22 cellular contexts compared by ENCODE assay signal in genomic region chr7:5183899-5184298, GRCh38. TPM values are rescaled to one million over a fixed set of nuclear protein-coding genes. Genes with fewer than 3 reads are reported as not detected.
DNase-seq lines count a peak whose midpoint lies in the region; ATAC-seq, FAIRE-seq and TF ChIP-seq lines count a peak whose summit lies in the region.
"Had no signal": no experiment of that assay in that cellular context is flagged by ENCODE, and none has a peak within 500 bp of the region (broad histone marks: within the 10 kb centered on the region; RNA-seq: fewer than 3 reads in every experiment).

No MANE protein-coding gene starts in this region.

- no peak for TF ChIP-seq CTCF in activated CD8-positive, alpha-beta T cell treated with anti-CD3 and anti-CD28 coated beads for 36 hours (IDR thresholded peaks at IDR 0.05)
- TF ChIP-seq CTCF in kidney (IDR thresholded peaks at IDR 0.05; ENCODE audit: borderline replicate concordance, extremely low read depth, insufficient read depth) (no peak), gastrocnemius medialis (IDR thresholded peaks at IDR 0.05 in 4 of 5, conservative IDR thresholded peaks at IDR 0.05 in 1 of 5) (no peak)

- POLR2A ChIA-PET in activated CD8-positive, alpha-beta T cell treated with anti-CD3 and anti-CD28 coated beads, Interleukin-2, amount 10 ng/mL, durations not matched to agents 7 days and 5 days (lab: Charles Lee), result no interaction called here
- POLR2A ChIA-PET in activated CD8-positive, alpha-beta T cell treated with anti-CD3 and anti-CD28 coated beads for 36 hours (lab: Charles Lee), result no interaction called here

- H3K36me3 ChIP-seq in kidney (ENCODE audit: control insufficient read depth in 1 of 2, insufficient read depth in 2 of 2, low read length in 2 of 2) (no peaks in the 10 kb centered on the region), gastrocnemius medialis (no peaks in the 10 kb centered on the region)
- H3K36me3 ChIP-seq: BLaER1 had no signal

- no peak overlapping the region for H3K9ac ChIP-seq in kidney (ENCODE audit: low read length in 2 of 2)
- H3K9ac ChIP-seq: BLaER1 had no signal

- no peaks in the 10 kb centered on the region for H3K4me1 ChIP-seq in kidney (ENCODE audit: control insufficient read depth in 1 of 2, insufficient read depth in 1 of 2, low read depth in 1 of 2, low read length in 2 of 2)
- no peaks in the 10 kb centered on the region for H3K4me1 ChIP-seq in gastrocnemius medialis
- H3K4me1 ChIP-seq: BLaER1 had no signal

- no peak for TF ChIP-seq POLR2A in gastrocnemius medialis (IDR thresholded peaks at IDR 0.05)

- no peak for DNase-seq in activated CD8-positive, alpha-beta T cell treated with anti-CD3 and anti-CD28 coated beads, Interleukin-2, amount 10 ng/mL, durations not matched to agents 7 days and 5 days
- no peak for DNase-seq in activated CD8-positive, alpha-beta T cell treated with anti-CD3 and anti-CD28 coated beads for 36 hours
- peak; percentile 33 for DNase-seq in Jurkat, Clone E6-1 (ENCODE audit: low read depth, low spot score)
- DNase-seq in kidney (peak; percentile 9), gastrocnemius medialis (no peak)
- DNase-seq: CD4-positive, alpha-beta T cell; CD8-positive, alpha-beta memory T cell; DMS 273 treated with DMSO at 0.1 percent for 48 hours; GF-D8; H9 had no signal

- H3K9me3 ChIP-seq in kidney (ENCODE audit: control insufficient read depth in 1 of 2, low read length in 2 of 2) (peaks cover 0 to 7% of the 10 kb centered on the region in 2 donors), gastrocnemius medialis (no peaks in the 10 kb centered on the region)

- peak; percentile 53 for ATAC-seq in activated CD8-positive, alpha-beta T cell treated with anti-CD3 and anti-CD28 coated beads, Interleukin-2, amount 10 ng/mL, durations not matched to agents 7 days and 5 days
- no peak for ATAC-seq in activated CD8-positive, alpha-beta T cell treated with anti-CD3 and anti-CD28 coated beads for 36 hours
- no peak for ATAC-seq in GM19328 (IDR thresholded peaks at IDR 0.05; ENCODE audit: unreplicated experiment)
- no peak for ATAC-seq in gastrocnemius medialis
- no peak for ATAC-seq in GM21528 (IDR thresholded peaks at IDR 0.05; ENCODE audit: low FRiP score, unreplicated experiment)
- ATAC-seq: GM23338, HCT116 had no signal

- H3K27ac ChIP-seq in kidney (ENCODE audit: low read depth in 2 of 2, low read length in 2 of 2) (no peak overlapping the region), gastrocnemius medialis (no peak overlapping the region)
- H3K27ac ChIP-seq: 22Rv1, BLaER1, C4-2B had no signal

- H3K27me3 Mint-ChIP-seq in activated CD8-positive, alpha-beta T cell treated with anti-CD3 and anti-CD28 coated beads, Interleukin-2, amount 10 ng/mL, durations not matched to agents 7 days and 5 days (ENCODE audit: low read depth), result peaks cover 4% of the 10 kb centered on the region
- no peaks in the 10 kb centered on the region for H3K27me3 Mint-ChIP-seq in activated CD8-positive, alpha-beta T cell treated with anti-CD3 and anti-CD28 coated beads for 36 hours
- H3K27me3 Mint-ChIP-seq: CD4-positive, alpha-beta T cell had no signal

- no peak overlapping the region for H3K27ac Mint-ChIP-seq in activated CD8-positive, alpha-beta T cell treated with anti-CD3 and anti-CD28 coated beads, Interleukin-2, amount 10 ng/mL, durations not matched to agents 7 days and 5 days
- no peak overlapping the region for H3K27ac Mint-ChIP-seq in activated CD8-positive, alpha-beta T cell treated with anti-CD3 and anti-CD28 coated beads for 36 hours
- H3K27ac Mint-ChIP-seq: B cell; CD4-positive, alpha-beta T cell; GM23338; H9 had no signal

- intact Hi-C loops in activated CD8-positive, alpha-beta T cell treated with anti-CD3 and anti-CD28 coated beads for 36 hours (cut with micrococcal nuclease), result no loop called here
- intact Hi-C loops in kidney (cut with DNase I) (no loop called here), gastrocnemius medialis (cut with DNase I; ENCODE audit: low total_unique reads) (no loop called here)

- H3K4me1 Mint-ChIP-seq in activated CD8-positive, alpha-beta T cell treated with anti-CD3 and anti-CD28 coated beads, Interleukin-2, amount 10 ng/mL, durations not matched to agents 7 days and 5 days (ENCODE audit: low read depth), result peaks cover 11% of the 10 kb centered on the region
- H3K4me1 Mint-ChIP-seq in activated CD8-positive, alpha-beta T cell treated with anti-CD3 and anti-CD28 coated beads for 36 hours (ENCODE audit: low read depth), result peaks cover 4% of the 10 kb centered on the region
- H3K4me1 Mint-ChIP-seq: B cell; CD8-positive, alpha-beta memory T cell; GM23338; H9 had no signal

- H3K9me3 Mint-ChIP-seq in activated CD8-positive, alpha-beta T cell treated with anti-CD3 and anti-CD28 coated beads, Interleukin-2, amount 10 ng/mL, durations not matched to agents 7 days and 5 days (ENCODE audit: insufficient read depth), result no peaks in the 10 kb centered on the region
- no peaks in the 10 kb centered on the region for H3K9me3 Mint-ChIP-seq in activated CD8-positive, alpha-beta T cell treated with anti-CD3 and anti-CD28 coated beads for 36 hours

- H3K4me3 Mint-ChIP-seq in activated CD8-positive, alpha-beta T cell treated with anti-CD3 and anti-CD28 coated beads, Interleukin-2, amount 10 ng/mL, durations not matched to agents 7 days and 5 days, result no peak overlapping the region
- H3K4me3 Mint-ChIP-seq in activated CD8-positive, alpha-beta T cell treated with anti-CD3 and anti-CD28 coated beads for 36 hours, result no peak overlapping the region
- H3K4me3 Mint-ChIP-seq: B cell; CD4-positive, alpha-beta T cell; CD8-positive, alpha-beta memory T cell; GM23338; H9 had no signal

- in situ Hi-C loops in gastrocnemius medialis (cut with MboI; ENCODE audit: low sequenced_read_pairs in 4 of 4), result no loop called here

- no peak for FAIRE-seq in kidney (lab: Jason Lieb, UNC)
- FAIRE-seq: A204.1, D721Med, GM12891, GM18507 had no signal

- H3K27me3 ChIP-seq in gastrocnemius medialis, result no peaks in the 10 kb centered on the region
- H3K27me3 ChIP-seq: BLaER1 had no signal

- CTCF ChIA-PET in activated CD8-positive, alpha-beta T cell treated with anti-CD3 and anti-CD28 coated beads, Interleukin-2, amount 10 ng/mL, durations not matched to agents 7 days and 5 days (lab: Charles Lee), result no interaction called here
- CTCF ChIA-PET in activated CD8-positive, alpha-beta T cell treated with anti-CD3 and anti-CD28 coated beads for 36 hours (lab: Charles Lee), result no interaction called here

- H3K4me3 ChIP-seq in Jurkat, Clone E6-1 (ENCODE audit: low read length), result no peak overlapping the region
- H3K4me3 ChIP-seq in kidney (ENCODE audit: low read length in 2 of 2) (no peak overlapping the region), gastrocnemius medialis (no peak overlapping the region)
- H3K4me3 ChIP-seq: BLaER1, GM23338 had no signal

- H3K36me3 Mint-ChIP-seq in activated CD8-positive, alpha-beta T cell treated with anti-CD3 and anti-CD28 coated beads, Interleukin-2, amount 10 ng/mL, durations not matched to agents 7 days and 5 days (ENCODE audit: low read depth), result no peaks in the 10 kb centered on the region
- H3K36me3 Mint-ChIP-seq in activated CD8-positive, alpha-beta T cell treated with anti-CD3 and anti-CD28 coated beads for 36 hours (ENCODE audit: low read depth), result no peaks in the 10 kb centered on the region
- H3K36me3 Mint-ChIP-seq: CD8-positive, alpha-beta memory T cell had no signal

RNA-seq across cellular contexts. Expression of gene WIPI2, which starts 6.1 kb away (rescaled TPM):
- total RNA-seq in activated CD8-positive, alpha-beta T cell treated with anti-CD3 and anti-CD28 coated beads, Interleukin-2, amount 10 ng/mL, durations not matched to agents 7 days and 5 days, result 10 to 100 TPM; 43.2 to 49.9 TPM
- total RNA-seq in activated CD8-positive, alpha-beta T cell treated with anti-CD3 and anti-CD28 coated beads for 36 hours, result 10 to 100 TPM; 39.3 to 39.5 TPM
- polyA plus RNA-seq in Jurkat, Clone E6-1 (2012; ENCODE audit: insufficient read depth, insufficient read length), result 86.0 TPM
- total RNA-seq in kidney (56.1 TPM), gastrocnemius medialis (10 to 100 TPM; 37.7 to 69.2 (median 41.3) TPM)
- polyA plus RNA-seq in kidney (ENCODE audit: insufficient read depth, low read depth, low replicate concordance), result 48.1 TPM

Comparison
In these comparisons a context has a peak if more than half of its experiments do, and no peak if none do; other contexts are left out.
1. DNase-seq: peak in Jurkat, Clone E6-1 (single experiment) and kidney (single experiment); none in activated CD8-positive, alpha-beta T cell treated with anti-CD3 and anti-CD28 coated beads, Interleukin-2, amount 10 ng/mL, durations not matched to agents 7 days and 5 days (single experiment), activated CD8-positive, alpha-beta T cell treated with anti-CD3 and anti-CD28 coated beads for 36 hours (single experiment) and gastrocnemius medialis (0 of 2).